Comparison of ENCODE assay signal across 8 cellular contexts in the genomic region with DNA sequence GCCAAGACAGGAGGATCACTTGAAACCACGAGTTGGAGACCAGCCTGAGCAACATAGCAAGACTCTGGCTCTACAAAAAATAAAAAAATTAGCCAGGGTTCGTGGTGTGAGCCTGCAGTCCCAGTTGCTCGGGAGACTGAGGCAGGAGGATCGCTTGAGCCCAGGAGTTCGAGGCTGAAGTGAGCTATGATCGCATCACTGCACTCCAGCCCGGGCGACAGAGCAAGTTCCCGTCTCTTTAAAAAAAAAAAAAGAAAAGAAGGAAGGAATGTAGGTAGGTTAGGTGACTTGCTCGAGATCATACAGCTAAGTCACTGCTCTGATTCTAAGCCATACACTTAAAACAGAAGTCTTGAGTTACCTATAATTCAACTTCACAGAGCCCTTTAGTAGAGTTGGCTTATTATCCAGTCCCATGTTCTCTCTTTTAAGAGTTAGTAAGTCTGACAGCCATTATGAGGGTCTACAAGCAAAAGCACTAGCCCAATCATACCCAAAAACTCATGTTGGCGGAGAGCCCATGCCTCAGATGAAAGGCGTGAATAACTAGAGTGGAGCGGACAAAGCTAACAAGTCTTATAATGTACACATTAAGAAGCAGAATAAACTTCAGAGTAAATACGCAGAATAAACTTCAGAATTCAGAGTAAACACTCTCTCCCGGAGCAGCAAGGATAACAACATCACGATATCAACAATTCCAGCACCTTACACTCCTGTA. TPM values are rescaled to one million over a fixed set of nuclear protein-coding genes. Genes with fewer than 3 reads are reported as not detected.
A peak's percentile ranks its signal among the peaks of the same experiment; 100 is the strongest.
DNase-seq lines count a peak whose midpoint lies in the region; ATAC-seq and TF ChIP-seq lines count a peak whose summit lies in the region.

No MANE protein-coding gene starts in this region.

- POLR2A ChIA-PET in OCI-LY7 (lab: Charles Lee) = interaction anchor here (0.7 to 1.5 kb wide), 5 partner anchors 13 to 472 kb away, joined by 3 to 4 read pairs (median 3); no protein-coding TSS in a partner anchor

- H3K9me3 ChIP-seq in OCI-LY7 (ENCODE audit: low read length) (no peaks in the 10 kb centered on the region), ectodermal cell (ENCODE audit: control insufficient read depth, low read length) (no peaks in the 10 kb centered on the region)

- H3K27ac Mint-ChIP-seq in natural killer cell treated with Interleukin-12 subunit alpha and Interleukin-12 subunit beta and Interleukin-15 and Interleukin-18, amount 100 ng/mL, for 72 hours = peak overlapping the region; percentile 96 to 98

- H3K36me3 ChIP-seq in OCI-LY7 (ENCODE audit: insufficient read depth, low read length) (peaks cover 10% of the 10 kb centered on the region), ectodermal cell (ENCODE audit: control insufficient read depth, insufficient read depth, low read length) (no peaks in the 10 kb centered on the region)

- no peaks in the 10 kb centered on the region for H3K9me2 ChIP-seq in OCI-LY7 (ENCODE audit: insufficient read depth, low read length)

- peaks cover 12 to 44% of the 10 kb centered on the region in 2 donors for H3K4me1 Mint-ChIP-seq in natural killer cell treated with Interleukin-12 subunit alpha and Interleukin-12 subunit beta and Interleukin-15 and Interleukin-18, amount 100 ng/mL, for 72 hours (ENCODE audit: low read depth in 2 of 2)

- H3K27me3 ChIP-seq in ectodermal cell (ENCODE audit: control insufficient read depth, insufficient read depth, low read length, poor library complexity, severe bottlenecking) = peaks cover 12% of the 10 kb centered on the region

- DNase-seq in DMS53 (lab: John Stamatoyannopoulos, UW) = peak; percentile 37
- DNase-seq in DMS53 treated with DMSO at 0.1 percent for 48 hours (lab: John Stamatoyannopoulos, UW; ENCODE audit: unreplicated experiment) = no peak
- no peak for DNase-seq in OCI-LY7 (ENCODE audit: low spot score)
- no peak for DNase-seq in natural killer cell treated with Interleukin-12 subunit alpha and Interleukin-12 subunit beta and Interleukin-15 and Interleukin-18, amount 100 ng/mL, for 72 hours (ENCODE audit: low spot score)
- no peak for DNase-seq in GM03348 (ENCODE audit: low spot score)
- no peak for DNase-seq in stimulated activated naive CD4-positive, alpha-beta T cell treated with Interleukin-2 at 50 U/mL for 16 hours (lab: John Stamatoyannopoulos, UW)
- DNase-seq in stimulated activated CD8-positive, alpha-beta memory T cell treated with anti-CD3 and anti-CD28 coated beads, Interleukin-4, amount 100 ng/mL, for 48 hours = no peak

- peaks cover 4% of the 10 kb centered on the region for H3K36me3 Mint-ChIP-seq in natural killer cell treated with Interleukin-12 subunit alpha and Interleukin-12 subunit beta and Interleukin-15 and Interleukin-18, amount 100 ng/mL, for 72 hours

- no peak for TF ChIP-seq CTCF in OCI-LY7 (conservative IDR thresholded peaks at IDR 0.05; ENCODE audit: low read length)

- BruUV-seq in OCI-LY7 (replicated peaks; lab: Mats Ljungman, UMichigan) = TSS peak; percentile 74

- peak overlapping the region; percentile 98 for H3K4me2 ChIP-seq in OCI-LY7 (ENCODE audit: low read length)

- peaks cover 13% of the 10 kb centered on the region for H3K4me1 ChIP-seq in OCI-LY7 (ENCODE audit: insufficient read depth, low read length, poor library complexity, severe bottlenecking)
- H3K4me1 ChIP-seq in ectodermal cell (ENCODE audit: control insufficient read depth, insufficient read depth, low read length) = no peaks in the 10 kb centered on the region

- H3K4me3 ChIP-seq in OCI-LY7 (ENCODE audit: low read depth, low read length, poor library complexity, severe bottlenecking) (peak overlapping the region; percentile 91), ectodermal cell (ENCODE audit: insufficient read depth, low read depth, low read length) (peak overlapping the region; percentile 81)

- intact Hi-C loops in OCI-LY7 (cut with micrococcal nuclease; ENCODE audit: unreplicated experiment) = loop anchor here (5.0 kb wide), 1 partner anchor 171 kb away; no protein-coding TSS in a partner anchor

- H3K27me3 Mint-ChIP-seq in natural killer cell treated with Interleukin-12 subunit alpha and Interleukin-12 subunit beta and Interleukin-15 and Interleukin-18, amount 100 ng/mL, for 72 hours = peaks cover 0 to 6% of the 10 kb centered on the region in 2 donors

- H3K4me3 Mint-ChIP-seq in natural killer cell treated with Interleukin-12 subunit alpha and Interleukin-12 subunit beta and Interleukin-15 and Interleukin-18, amount 100 ng/mL, for 72 hours = peak overlapping the region; percentile 99

- CTCF ChIA-PET in OCI-LY7 (lab: Charles Lee; ENCODE audit: unreplicated experiment) = interaction anchor here (0.5 to 0.6 kb wide), 2 partner anchors 264 to 313 kb away, joined by 3 read pairs; no protein-coding TSS in a partner anchor

- H3K27ac ChIP-seq in OCI-LY7 (ENCODE audit: low read depth, low read length, poor library complexity, severe bottlenecking) = peak overlapping the region; percentile 69
- peak overlapping the region; percentile 58 for H3K27ac ChIP-seq in ectodermal cell (ENCODE audit: insufficient read depth, low read depth, low read length, poor library complexity, severe bottlenecking)

- H3K79me2 ChIP-seq in OCI-LY7 (ENCODE audit: insufficient read depth, low read depth, low read length) = peaks cover 47% of the 10 kb centered on the region

- peak overlapping the region; percentile 77; the same call in 1 of the 2 replicates for H2AFZ ChIP-seq in OCI-LY7 (ENCODE audit: low read length)

- no peak for ATAC-seq in natural killer cell treated with Interleukin-12 subunit alpha and Interleukin-12 subunit beta and Interleukin-15 and Interleukin-18, amount 100 ng/mL, for 72 hours

- WGBS in ectodermal cell, 2 experiments = 41 to 47% methylated on average over 16 of the region's 16 CpGs

- 0 out of 2 replicates have a peak, but pooled peaks cover 4% of the 10 kb centered on the region for H4K20me1 ChIP-seq in OCI-LY7 (ENCODE audit: insufficient read depth, low read length)

- H3K9me3 Mint-ChIP-seq in natural killer cell treated with Interleukin-12 subunit alpha and Interleukin-12 subunit beta and Interleukin-15 and Interleukin-18, amount 100 ng/mL, for 72 hours = no peaks in the 10 kb centered on the region

RNA-seq across cellular contexts. Expression of gene AAGAB, which starts 0.8 kb away (rescaled TPM):
- 31.0 and 36.2 TPM in 2 replicates for total RNA-seq in OCI-LY7 (2014; rRNA removed; shearing (Covaris generic))
- total RNA-seq in OCI-LY7 (2022) = 39.7 and 39.9 TPM in 2 replicates
- polyA plus RNA-seq in ectodermal cell (2013, experiment 1 of 4) = 65.6 TPM
- 65.4 TPM for polyA plus RNA-seq in ectodermal cell (2013, experiment 2 of 4)
- polyA plus RNA-seq in ectodermal cell (2013, experiment 3 of 4) = 40.3 TPM
- polyA plus RNA-seq in ectodermal cell (2013, experiment 4 of 4) = 45.2 TPM
- 10 to 100 TPM; 50.5 TPM for total RNA-seq in natural killer cell treated with Interleukin-12 subunit alpha and Interleukin-12 subunit beta and Interleukin-15 and Interleukin-18, amount 100 ng/mL, for 72 hours

RNA-seq across cellular contexts. Expression of gene IQCH, which starts 0.9 kb away (rescaled TPM):
- 3.9 and 6.8 TPM in 2 replicates for total RNA-seq in OCI-LY7 (2014; rRNA removed; shearing (Covaris generic))
- 5.8 and 5.9 TPM in 2 replicates for total RNA-seq in OCI-LY7 (2022)
- polyA plus RNA-seq in ectodermal cell (2013, experiment 1 of 4) = 4.9 TPM
- polyA plus RNA-seq in ectodermal cell (2013, experiment 2 of 4) = 5.3 TPM
- polyA plus RNA-seq in ectodermal cell (2013, experiment 3 of 4) = 2.9 TPM
- polyA plus RNA-seq in ectodermal cell (2013, experiment 4 of 4) = 4.7 TPM
- 1 to 10 TPM in 1 of 2 donors, under 1 TPM in 1; 0.10 to 2.7 TPM for total RNA-seq in natural killer cell treated with Interleukin-12 subunit alpha and Interleukin-12 subunit beta and Interleukin-15 and Interleukin-18, amount 100 ng/mL, for 72 hours
